In the genomic region with DNA sequence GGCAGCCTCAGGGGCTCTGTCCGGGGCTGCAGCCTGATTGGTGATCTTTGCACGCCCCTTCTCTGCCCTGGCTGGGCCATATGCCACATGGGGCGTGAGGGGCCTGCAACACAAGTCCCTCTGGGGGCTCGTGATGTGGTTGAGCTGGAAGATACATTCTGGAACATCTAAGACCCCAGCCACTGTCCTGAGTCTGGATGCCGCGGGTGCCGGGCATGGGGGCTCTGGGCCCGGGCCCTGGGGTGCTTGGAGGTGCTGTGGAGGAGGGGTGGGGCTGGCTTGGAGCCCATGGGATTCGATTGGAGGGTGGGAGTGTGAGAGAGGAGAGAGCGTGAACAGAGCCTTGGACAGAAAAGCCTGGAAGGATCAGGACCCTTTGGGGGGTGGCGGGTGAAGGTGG, we compare ENCODE assay signal across 8 cellular contexts. TPM values are rescaled to one million over a fixed set of nuclear protein-coding genes. Genes with fewer than 3 reads are reported as not detected.
"Had no signal": no experiment of that assay in that cellular context is flagged by ENCODE, and none has a peak within 500 bp of the region (broad histone marks: within the 10 kb centered on the region; RNA-seq: fewer than 3 reads in every experiment).

No MANE protein-coding gene starts in this region.

- H3K9ac ChIP-seq: GM23248 had no signal

- H3K4me1 ChIP-seq: HAP-1 had no signal

- H3K9me3 Mint-ChIP-seq: GM23338, HFFc6 had no signal

- H3K4me3 ChIP-seq: GM23248, GM23338, HAP-1 had no signal

- H3K27ac ChIP-seq: GM23248 had no signal

- H3K4me2 ChIP-seq: GM23338 had no signal

- H3K36me3 ChIP-seq: HAP-1 had no signal

- H2AFZ ChIP-seq: GM23248, GM23338 had no signal

- H3K9me3 ChIP-seq: HAP-1 had no signal

- H3K27ac Mint-ChIP-seq: GM23338, HFFc6 had no signal

- H3K4me3 Mint-ChIP-seq: GM23338, HFFc6 had no signal

- DNase-seq: GM23248, GOT3, H7, HCEC 1CT, HFFc6 had no signal

- ATAC-seq: GM23338, HCT116 had no signal

- H3K4me1 Mint-ChIP-seq: GM23338 had no signal

RNA-seq across cellular contexts. Expression of gene JPH3, which starts 39.4 kb away (rescaled TPM):
- total RNA-seq: GM23248, HFFc6 had no signal
- polyA plus RNA-seq: GM23248 had no signal
